ENCODE assay signal across 13 cellular contexts in genomic region chr1:12159826-12160225, GRCh38. TPM values are rescaled to one million over a fixed set of nuclear protein-coding genes. Genes with fewer than 3 reads are reported as not detected.
DNase-seq lines count a peak whose midpoint lies in the region; ATAC-seq and TF ChIP-seq lines count a peak whose summit lies in the region.
"Had no signal": no experiment of that assay in that cellular context is flagged by ENCODE, and none has a peak within 500 bp of the region (broad histone marks: within the 10 kb centered on the region; RNA-seq: fewer than 3 reads in every experiment).

No MANE protein-coding gene starts in this region.

- H3K4me2 ChIP-seq in PC-9, result no peak overlapping the region

- H3K4me1 Mint-ChIP-seq in activated CD8-positive, alpha-beta memory T cell treated with anti-CD3 and anti-CD28 coated beads, Interleukin-2, amount 10 ng/mL, durations not matched to agents 7 days and 5 days, result peaks cover 88% of the 10 kb centered on the region
- peaks cover 80% of the 10 kb centered on the region for H3K4me1 Mint-ChIP-seq in activated naive CD8-positive, alpha-beta T cell treated with anti-CD3 and anti-CD28 coated beads, Interleukin-2, amount 10 ng/mL, durations not matched to agents 7 days and 5 days

- BruUV-seq in PC-9 (replicated peaks; lab: Mats Ljungman, UMichigan), result no TSS peak

- no peaks in the 10 kb centered on the region for H3K9me3 Mint-ChIP-seq in activated CD8-positive, alpha-beta memory T cell treated with anti-CD3 and anti-CD28 coated beads, Interleukin-2, amount 10 ng/mL, durations not matched to agents 7 days and 5 days (ENCODE audit: low read depth)
- no peaks in the 10 kb centered on the region for H3K9me3 Mint-ChIP-seq in activated naive CD8-positive, alpha-beta T cell treated with anti-CD3 and anti-CD28 coated beads, Interleukin-2, amount 10 ng/mL, durations not matched to agents 7 days and 5 days
- H3K9me3 Mint-ChIP-seq: type B pancreatic cell had no signal

- peaks cover 39% of the 10 kb centered on the region for H3F3A ChIP-seq in PC-9 (ENCODE audit: insufficient read depth, low read depth)

- no peaks in the 10 kb centered on the region for H3K79me2 ChIP-seq in PC-9 (ENCODE audit: low read depth)

- peaks cover 61% of the 10 kb centered on the region for H3K4me1 ChIP-seq in PC-9 (replicated peaks; ENCODE audit: insufficient read depth)
- H3K4me1 ChIP-seq in neutrophil (ENCODE audit: control insufficient read depth in 1 of 2, insufficient read depth in 1 of 2, low read depth in 1 of 2, low read length in 1 of 2), result peaks cover 97 to 100% of the 10 kb centered on the region in 2 experiments
- peaks cover 17 to 26% of the 10 kb centered on the region in 2 donors for H3K4me1 ChIP-seq in adrenal gland (replicated peaks in 1 of 2)
- peaks cover 14% of the 10 kb centered on the region for H3K4me1 ChIP-seq in ovary (ENCODE audit: insufficient read depth)

- 80 to 94% (median 93%) methylated on average over 7 of the region's 7 CpGs for WGBS in adrenal gland, 4 donors
- 89 to 91% (median 91%) methylated on average over 7 of the region's 7 CpGs for WGBS in ovary, 3 donors

- no peaks in the 10 kb centered on the region for H4K20me1 ChIP-seq in PC-9 (ENCODE audit: insufficient read depth)

- H3K36me3 Mint-ChIP-seq in activated CD8-positive, alpha-beta memory T cell treated with anti-CD3 and anti-CD28 coated beads, Interleukin-2, amount 10 ng/mL, durations not matched to agents 7 days and 5 days, result no peaks in the 10 kb centered on the region
- peaks cover 5% of the 10 kb centered on the region for H3K36me3 Mint-ChIP-seq in activated naive CD8-positive, alpha-beta T cell treated with anti-CD3 and anti-CD28 coated beads, Interleukin-2, amount 10 ng/mL, durations not matched to agents 7 days and 5 days
- H3K36me3 Mint-ChIP-seq: type B pancreatic cell had no signal

- TF ChIP-seq EP300 in ovary (IDR thresholded peaks at IDR 0.05), result no peak

- TF ChIP-seq CTCF in PC-9 (conservative IDR thresholded peaks at IDR 0.05) (no peak), neutrophil (IDR thresholded peaks at IDR 0.05) (no peak), adrenal gland (IDR thresholded peaks at IDR 0.05) (no peak), ovary (IDR thresholded peaks at IDR 0.05) (no peak)

- intact Hi-C loops in PC-9 (cut with micrococcal nuclease; ENCODE audit: unreplicated experiment) (loop anchor here (2.0 kb wide), 1 partner anchor 27 kb away; no protein-coding TSS in a partner anchor), adrenal gland (cut with DNase I) (no loop called here), ovary (cut with DNase I) (no loop called here)

- H3K9me2 ChIP-seq in PC-9 (ENCODE audit: insufficient read depth), result no peaks in the 10 kb centered on the region

- H3K9me3 ChIP-seq in PC-9 (ENCODE audit: insufficient read depth, low read depth) (no peaks in the 10 kb centered on the region), neutrophil (no peaks in the 10 kb centered on the region), adrenal gland (replicated peaks in 1 of 3) (no peaks in the 10 kb centered on the region), ovary (no peaks in the 10 kb centered on the region)

- H3K27me3 ChIP-seq in PC-9 (ENCODE audit: insufficient read depth, low read depth) (no peaks in the 10 kb centered on the region), neutrophil (no peaks in the 10 kb centered on the region), adrenal gland (no peaks in the 10 kb centered on the region), ovary (no peaks in the 10 kb centered on the region)

- no peaks in the 10 kb centered on the region for H3K36me3 ChIP-seq in PC-9 (ENCODE audit: low read depth)
- no peaks in the 10 kb centered on the region for H3K36me3 ChIP-seq in neutrophil
- no peaks in the 10 kb centered on the region for H3K36me3 ChIP-seq in adrenal gland (replicated peaks in 1 of 2)
- H3K36me3 ChIP-seq in ovary, result no peaks in the 10 kb centered on the region

- H3K27ac Mint-ChIP-seq in activated CD8-positive, alpha-beta memory T cell treated with anti-CD3 and anti-CD28 coated beads, Interleukin-2, amount 10 ng/mL, durations not matched to agents 7 days and 5 days, result peak overlapping the region; percentile 84
- H3K27ac Mint-ChIP-seq in activated naive CD8-positive, alpha-beta T cell treated with anti-CD3 and anti-CD28 coated beads, Interleukin-2, amount 10 ng/mL, durations not matched to agents 7 days and 5 days, result peak overlapping the region; percentile 96
- H3K27ac Mint-ChIP-seq: type B pancreatic cell had no signal

- no peaks in the 10 kb centered on the region for H3K27me3 Mint-ChIP-seq in activated CD8-positive, alpha-beta memory T cell treated with anti-CD3 and anti-CD28 coated beads, Interleukin-2, amount 10 ng/mL, durations not matched to agents 7 days and 5 days
- H3K27me3 Mint-ChIP-seq in activated naive CD8-positive, alpha-beta T cell treated with anti-CD3 and anti-CD28 coated beads, Interleukin-2, amount 10 ng/mL, durations not matched to agents 7 days and 5 days, result no peaks in the 10 kb centered on the region

- no peak for DNase-seq in activated CD8-positive, alpha-beta memory T cell treated with anti-CD3 and anti-CD28 coated beads, Interleukin-2, amount 10 ng/mL, durations not matched to agents 7 days and 5 days
- no peak for DNase-seq in activated CD8-positive, alpha-beta memory T cell treated with anti-CD3 and anti-CD28 coated beads, Interleukin-2, amount 50 U/mL, for 48 hours
- DNase-seq in PC-9 (peak; percentile 67 to 68), adrenal gland (no peak), ovary (no peak), NOMO-1 treated with dmso at 0.1 percent for 144 hours (lab: John Stamatoyannopoulos, UW; ENCODE audit: unreplicated experiment) (no peak)
- no peak for DNase-seq in activated naive CD8-positive, alpha-beta T cell treated with anti-CD3 and anti-CD28 coated beads, Interleukin-2, amount 10 ng/mL, durations not matched to agents 7 days and 5 days
- DNase-seq: DMS79 treated with DMSO at 0.1 percent for 48 hours, KG1, NCI-H2107 had no signal

- CTCF ChIA-PET in activated CD8-positive, alpha-beta memory T cell treated with anti-CD3 and anti-CD28 coated beads, Interleukin-2, amount 10 ng/mL, durations not matched to agents 7 days and 5 days (lab: Charles Lee), result interaction anchor here (1.2 to 2.2 kb wide), 3 partner anchors 9 to 35 kb away, joined by 3 to 16 read pairs (median 9); no protein-coding TSS in a partner anchor
- CTCF ChIA-PET in PC-9 (lab: Charles Lee), result no interaction called here

- H2AFZ ChIP-seq in PC-9, result no peak overlapping the region

- no peak overlapping the region for H3K4me3 Mint-ChIP-seq in activated CD8-positive, alpha-beta memory T cell treated with anti-CD3 and anti-CD28 coated beads, Interleukin-2, amount 10 ng/mL, durations not matched to agents 7 days and 5 days
- H3K4me3 Mint-ChIP-seq in activated naive CD8-positive, alpha-beta T cell treated with anti-CD3 and anti-CD28 coated beads, Interleukin-2, amount 10 ng/mL, durations not matched to agents 7 days and 5 days, result peak overlapping the region; percentile 82
- H3K4me3 Mint-ChIP-seq: type B pancreatic cell had no signal

- peak overlapping the region; percentile 37; the same call in 1 of the 2 replicates for H3K27ac ChIP-seq in PC-9
- H3K27ac ChIP-seq in neutrophil, result peak overlapping the region; percentile 97
- H3K27ac ChIP-seq in adrenal gland, result no peak overlapping the region
- no peak overlapping the region for H3K27ac ChIP-seq in ovary
- H3K27ac ChIP-seq: coronary artery had no signal

- ATAC-seq in activated CD8-positive, alpha-beta memory T cell treated with anti-CD3 and anti-CD28 coated beads, Interleukin-2, amount 10 ng/mL, durations not matched to agents 7 days and 5 days, result no peak
- no peak for ATAC-seq in activated naive CD8-positive, alpha-beta T cell treated with anti-CD3 and anti-CD28 coated beads, Interleukin-2, amount 10 ng/mL, durations not matched to agents 7 days and 5 days (ENCODE audit: low read depth)

- H3K4me3 ChIP-seq in PC-9 (no peak overlapping the region), neutrophil (ENCODE audit: low read depth in 1 of 2, low read length in 1 of 2) (no peak overlapping the region), adrenal gland (no peak overlapping the region), ovary (no peak overlapping the region)
- H3K4me3 ChIP-seq: coronary artery had no signal

- POLR2A ChIA-PET in PC-9 (lab: Charles Lee; ENCODE audit: unreplicated experiment), result interaction anchor here (0.5 to 0.7 kb wide), 3 partner anchors 20 to 84 kb away, joined by 4 to 17 read pairs (median 10); no protein-coding TSS in a partner anchor
- POLR2A ChIA-PET in activated naive CD8-positive, alpha-beta T cell treated with anti-CD3 and anti-CD28 coated beads, Interleukin-2, amount 10 ng/mL, durations not matched to agents 7 days and 5 days (lab: Charles Lee), result interaction anchor here (0.6 to 4.9 kb wide), 10 partner anchors 9 to 878 kb away, joined by 3 to 108 read pairs (median 4); partner anchors contain the start of gene DHRS3

- TF ChIP-seq POLR2A in adrenal gland (IDR thresholded peaks at IDR 0.05) (no peak), ovary (IDR thresholded peaks at IDR 0.05) (no peak)

RNA-seq across cellular contexts. Expression of gene TNFRSF1B, which starts 7.0 kb away (rescaled TPM):
- total RNA-seq in activated CD8-positive, alpha-beta memory T cell treated with anti-CD3 and anti-CD28 coated beads, Interleukin-2, amount 10 ng/mL, durations not matched to agents 7 days and 5 days, result 100 to 1,000 TPM; 294 to 370 TPM
- total RNA-seq in PC-9 (2021), result 2.7 and 3.3 TPM in 2 replicates
- total RNA-seq in activated naive CD8-positive, alpha-beta T cell treated with anti-CD3 and anti-CD28 coated beads, Interleukin-2, amount 10 ng/mL, durations not matched to agents 7 days and 5 days, result 100 to 1,000 TPM; 215 to 246 TPM
- total RNA-seq in adrenal gland, result 10 to 100 TPM; 14.6 to 58.3 (median 36.8) TPM
- polyA plus RNA-seq in adrenal gland, result 10 to 100 TPM in 2 of 3 donors, 1 to 10 TPM in 1; 7.7 to 11.7 (median 10.7) TPM
- 10 to 100 TPM; 11.4 to 27.6 (median 21.6) TPM for total RNA-seq in ovary
- polyA plus RNA-seq in ovary, result 10 to 100 TPM; 10.3 to 14.3 TPM

Comparison
In these comparisons a context has a peak if more than half of its experiments do, and no peak if none do; other contexts are left out.
1. DNase-seq: peak in PC-9 (2 of 2); none in activated CD8-positive, alpha-beta memory T cell treated with anti-CD3 and anti-CD28 coated beads, Interleukin-2, amount 10 ng/mL, durations not matched to agents 7 days and 5 days (single experiment), activated CD8-positive, alpha-beta memory T cell treated with anti-CD3 and anti-CD28 coated beads, Interleukin-2, amount 50 U/mL, for 48 hours (single experiment), activated naive CD8-positive, alpha-beta T cell treated with anti-CD3 and anti-CD28 coated beads, Interleukin-2, amount 10 ng/mL, durations not matched to agents 7 days and 5 days (single experiment), adrenal gland (0 of 7), ovary (0 of 5) and NOMO-1 treated with dmso at 0.1 percent for 144 hours (single experiment).
2. H3K27ac ChIP-seq: peak in PC-9 (single experiment) and neutrophil (single experiment); none in adrenal gland (0 of 5) and ovary (0 of 2).